12 cellular contexts compared by ENCODE assay signal in the genomic region with DNA sequence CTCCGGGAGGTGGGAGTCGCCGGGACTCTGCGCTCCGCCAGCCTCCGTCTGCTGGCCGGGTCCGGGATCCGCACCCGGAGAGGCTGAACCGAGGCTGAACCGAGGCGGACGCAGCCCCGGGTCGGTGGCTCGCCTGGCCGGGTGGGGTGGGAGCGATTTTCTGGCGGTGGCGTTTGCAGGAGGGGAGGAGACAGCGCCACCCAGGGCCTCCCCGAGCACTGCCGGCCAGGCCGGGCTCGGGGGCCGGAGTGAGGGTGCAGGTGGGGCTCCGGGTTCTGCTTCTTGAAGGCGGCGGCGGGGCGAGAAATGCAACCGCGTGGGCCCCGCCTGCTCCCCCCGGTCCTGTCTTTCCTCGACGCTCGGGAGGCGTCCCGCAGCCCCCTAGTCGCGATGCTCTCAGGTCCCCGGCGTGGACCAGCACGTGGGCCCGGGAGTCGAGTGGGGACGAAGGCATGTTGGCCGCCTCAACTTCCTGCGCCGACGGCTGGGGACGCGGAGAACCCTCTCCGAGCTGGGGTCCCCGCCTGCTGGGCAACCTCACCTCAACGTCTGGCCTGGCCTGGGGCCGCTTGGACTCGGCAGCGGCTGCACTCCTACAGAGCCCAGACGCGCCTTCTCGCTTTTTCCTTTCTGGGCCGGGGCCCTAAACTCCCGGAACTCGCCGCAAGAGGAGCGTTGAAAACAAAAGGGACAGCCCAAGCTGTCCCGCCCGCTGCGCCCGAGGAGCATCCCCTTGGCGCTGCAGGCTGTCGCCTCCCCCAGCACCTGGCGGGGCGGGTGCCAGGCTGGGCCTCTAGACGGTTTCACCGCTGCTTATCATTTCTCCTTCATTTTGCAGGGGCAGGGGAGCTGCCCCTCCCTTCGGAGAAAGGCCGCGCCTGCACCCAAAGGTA. TPM values are rescaled to one million over a fixed set of nuclear protein-coding genes. Genes with fewer than 3 reads are reported as not detected.
DNase-seq lines count a peak whose midpoint lies in the region.
"Had no signal": no experiment of that assay in that cellular context is flagged by ENCODE, and none has a peak within 500 bp of the region (broad histone marks: within the 10 kb centered on the region; RNA-seq: fewer than 3 reads in every experiment).

No MANE protein-coding gene starts in this region.

- no peak overlapping the region for H3K27ac Mint-ChIP-seq in activated CD4-positive, alpha-beta T cell treated with anti-CD3 and anti-CD28 coated beads, Interleukin-2, amount 10 ng/mL, durations not matched to agents 24 days and 14 days

- intact Hi-C loops in head of caudate nucleus (cut with DNase I): loop anchor here (10.0 kb wide), 1 partner anchor 49 kb away; no protein-coding TSS in a partner anchor
- intact Hi-C loops in activated CD4-positive, alpha-beta T cell treated with anti-CD3 and anti-CD28 coated beads, Interleukin-2, amount 10 ng/mL, durations not matched to agents 24 days and 14 days (cut with micrococcal nuclease): loop anchor here (10.0 kb wide), 1 partner anchor 889 kb away; the partner anchor contains the start of gene GFRA1

- peaks cover 80% of the 10 kb centered on the region for H3K27me3 Mint-ChIP-seq in activated CD4-positive, alpha-beta T cell treated with anti-CD3 and anti-CD28 coated beads, Interleukin-2, amount 10 ng/mL, durations not matched to agents 24 days and 14 days

- H3K36me3 Mint-ChIP-seq in activated CD4-positive, alpha-beta T cell treated with anti-CD3 and anti-CD28 coated beads, Interleukin-2, amount 10 ng/mL, durations not matched to agents 24 days and 14 days (ENCODE audit: low read depth): peaks cover 5% of the 10 kb centered on the region

- H3K9me3 Mint-ChIP-seq in activated CD4-positive, alpha-beta T cell treated with anti-CD3 and anti-CD28 coated beads, Interleukin-2, amount 10 ng/mL, durations not matched to agents 24 days and 14 days: no peaks in the 10 kb centered on the region

- DNase-seq in NCI-H748 (lab: John Stamatoyannopoulos, UW; ENCODE audit: unreplicated experiment): peak; percentile 41
- no peak for DNase-seq in NCI-H748 treated with DMSO at 0.1 percent for 48 hours (lab: John Stamatoyannopoulos, UW)
- peak; percentile 26 for DNase-seq in MG63
- DNase-seq in head of caudate nucleus: peak in 40 of 42 donors; percentile 36 to 89 (median 72)
- DNase-seq in NCI-H226: no peak
- DNase-seq in EL: no peak
- no peak for DNase-seq in activated CD4-positive, alpha-beta T cell treated with anti-CD3 and anti-CD28 coated beads, Interleukin-2, amount 10 ng/mL, durations not matched to agents 24 days and 14 days
- DNase-seq: NCI-H510A treated with DMSO at 0.1 percent for 48 hours; stimulated activated CD4-positive, alpha-beta T cell treated with anti-CD3 and anti-CD28 coated beads, Interleukin-4, amount 100 ng/mL, for 4 hours; T-helper 9 cell had no signal

- H3K27me3 ChIP-seq in MG63 (peaks cover 38% of the 10 kb centered on the region), rectal smooth muscle tissue (ENCODE audit: control insufficient read depth, insufficient read depth, low read length) (peaks cover 61% of the 10 kb centered on the region)

- H3K4me3 ChIP-seq in MG63: peak overlapping the region; percentile 31
- H3K4me3 ChIP-seq in rectal smooth muscle tissue (ENCODE audit: low read length): peak overlapping the region; percentile 26

- H3K27ac ChIP-seq in rectal smooth muscle tissue (ENCODE audit: low read depth, low read length): no peak overlapping the region

- H3K4me3 Mint-ChIP-seq in activated CD4-positive, alpha-beta T cell treated with anti-CD3 and anti-CD28 coated beads, Interleukin-2, amount 10 ng/mL, durations not matched to agents 24 days and 14 days: no peak overlapping the region

- no peaks in the 10 kb centered on the region for H3K9me3 ChIP-seq in MG63

- peaks cover 7% of the 10 kb centered on the region for H3K4me1 Mint-ChIP-seq in activated CD4-positive, alpha-beta T cell treated with anti-CD3 and anti-CD28 coated beads, Interleukin-2, amount 10 ng/mL, durations not matched to agents 24 days and 14 days

- H3K36me3 ChIP-seq in MG63 (no peaks in the 10 kb centered on the region), rectal smooth muscle tissue (ENCODE audit: control insufficient read depth, insufficient read depth, low read length) (no peaks in the 10 kb centered on the region)

- no peak overlapping the region for H3K9ac ChIP-seq in rectal smooth muscle tissue (ENCODE audit: low read length)

- no peaks in the 10 kb centered on the region for H3K4me1 ChIP-seq in rectal smooth muscle tissue (ENCODE audit: control insufficient read depth, insufficient read depth, low read length)

RNA-seq across cellular contexts. Expression of gene VAX1, which starts 25.2 kb away (rescaled TPM):
- total RNA-seq in MG63 (2014; rRNA removed; shearing (Covaris generic); ENCODE audit: low replicate concordance): not detected in 2 replicates
- total RNA-seq in activated CD4-positive, alpha-beta T cell treated with anti-CD3 and anti-CD28 coated beads, Interleukin-2, amount 10 ng/mL, durations not matched to agents 24 days and 14 days: not detected in 2 replicates

RNA-seq across cellular contexts. Expression of gene KCNK18, which starts 34.0 kb away (rescaled TPM):
- not detected in 2 replicates for total RNA-seq in MG63 (2014; rRNA removed; shearing (Covaris generic); ENCODE audit: low replicate concordance)
- not detected in 2 replicates for total RNA-seq in activated CD4-positive, alpha-beta T cell treated with anti-CD3 and anti-CD28 coated beads, Interleukin-2, amount 10 ng/mL, durations not matched to agents 24 days and 14 days
- total RNA-seq: esophagus mucosa had no signal

Comparison
In these comparisons a context has a peak if more than half of its experiments do, and no peak if none do; other contexts are left out.
1. DNase-seq: peak in NCI-H748 (single experiment), MG63 (single experiment) and head of caudate nucleus (40 of 42); none in NCI-H748 treated with DMSO at 0.1 percent for 48 hours (single experiment), NCI-H226 (single experiment), EL (single experiment) and activated CD4-positive, alpha-beta T cell treated with anti-CD3 and anti-CD28 coated beads, Interleukin-2, amount 10 ng/mL, durations not matched to agents 24 days and 14 days (single experiment).